In the genomic region with DNA sequence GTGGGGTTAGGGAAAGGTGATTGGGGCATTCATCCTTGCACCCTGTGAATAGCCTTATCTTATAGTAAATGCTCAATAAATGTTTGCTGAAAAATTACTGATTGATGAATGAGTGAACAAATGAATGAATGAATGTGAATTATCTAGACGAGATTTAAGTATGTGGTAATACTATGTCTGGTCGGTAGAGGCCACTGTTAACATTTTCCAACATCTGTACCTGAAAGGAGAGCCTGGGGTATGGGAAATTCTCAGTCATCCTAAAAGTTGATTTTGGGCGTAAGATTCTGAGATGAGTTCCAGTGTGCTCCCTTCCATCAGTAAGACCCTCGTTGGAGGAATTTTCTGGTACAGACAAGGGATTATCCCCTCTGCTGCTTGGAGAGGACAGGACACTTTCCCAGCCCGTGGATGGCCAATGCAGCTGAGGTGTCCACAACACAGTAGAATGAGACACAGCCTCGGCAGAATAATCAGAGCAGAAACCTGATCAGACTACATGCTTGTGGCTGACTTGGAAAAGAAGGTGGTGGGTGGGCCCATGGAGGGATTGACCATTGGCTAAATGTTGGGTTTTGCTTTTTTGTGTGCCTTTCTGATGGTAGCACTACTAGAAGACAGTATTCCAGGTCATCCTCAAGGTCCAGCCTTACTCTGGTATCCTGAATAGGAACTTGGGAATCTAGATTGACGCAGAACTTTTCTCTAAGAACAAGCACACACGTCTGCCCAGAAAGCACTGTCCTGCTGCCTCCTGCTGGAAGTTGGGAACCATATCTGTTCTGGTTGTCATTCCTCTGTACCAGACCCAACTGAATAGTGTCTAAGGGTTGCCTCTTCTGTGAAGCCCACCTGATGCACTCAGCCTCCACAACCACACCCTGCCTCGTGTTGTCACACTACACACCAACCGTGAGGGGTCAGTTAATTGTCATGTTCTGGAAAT, we compare ENCODE assay signal across 8 cellular contexts.
DNase-seq lines count a peak whose midpoint lies in the region; ATAC-seq and TF ChIP-seq lines count a peak whose summit lies in the region.

No MANE protein-coding gene starts in this region.

- no peak overlapping the region for H4K8ac ChIP-seq in H9 (replicated peaks; ENCODE audit: insufficient read length, low read depth, low read length)

- H3K27me3 Mint-ChIP-seq in CD14-positive monocyte (ENCODE audit: low read depth in 3 of 3), result peaks cover 4 to 5% (median 4%) of the 10 kb centered on the region in 3 donors
- peaks cover 13% of the 10 kb centered on the region for H3K27me3 Mint-ChIP-seq in H9 (ENCODE audit: low read depth)
- H3K27me3 Mint-ChIP-seq in neural progenitor cell (ENCODE audit: insufficient read depth, low read depth), result peaks cover 3% of the 10 kb centered on the region

- no peak overlapping the region for H3K27ac ChIP-seq in H9 (ENCODE audit: insufficient read length, low read depth, low read length)
- H3K27ac ChIP-seq in neural progenitor cell, result no peak overlapping the region

- intact Hi-C loops in CD14-positive monocyte (cut with micrococcal nuclease), result no loop called here

- H2BK20ac ChIP-seq in H9 (ENCODE audit: low read depth, low read length, poor library complexity, severe bottlenecking), result no peak overlapping the region

- H3K23me2 ChIP-seq in H9 (ENCODE audit: insufficient read length, low read depth, low read length, poor library complexity, severe bottlenecking), result no peaks in the 10 kb centered on the region

- no peak overlapping the region for H3T11ph ChIP-seq in H9 (ENCODE audit: low read length)

- H3K9me3 ChIP-seq in H9 (ENCODE audit: control insufficient read depth, low read depth, low read length) (no peaks in the 10 kb centered on the region), neural progenitor cell (ENCODE audit: low read depth) (no peaks in the 10 kb centered on the region)

- H3K36me3 Mint-ChIP-seq in CD14-positive monocyte (no peaks in the 10 kb centered on the region), H9 (ENCODE audit: insufficient read depth in 1 of 3, low read depth in 3 of 3) (no peaks in the 10 kb centered on the region), neural progenitor cell (no peaks in the 10 kb centered on the region)

- H3F3A ChIP-seq in neural progenitor cell (ENCODE audit: low read depth), result no peaks in the 10 kb centered on the region

- H3K56ac ChIP-seq in H9 (ENCODE audit: insufficient read length, low read depth, low read length), result no peak overlapping the region

- H3K4me1 ChIP-seq in H9 (ENCODE audit: insufficient read depth, low read length) (no peaks in the 10 kb centered on the region), neural progenitor cell (no peaks in the 10 kb centered on the region)

- H4K20me1 ChIP-seq in H9 (ENCODE audit: control insufficient read depth, insufficient read depth, insufficient read length), result no peaks in the 10 kb centered on the region
- no peaks in the 10 kb centered on the region for H4K20me1 ChIP-seq in neural progenitor cell (ENCODE audit: low read depth)

- no peak for ATAC-seq in HG03378 (IDR thresholded peaks at IDR 0.05; ENCODE audit: unreplicated experiment)

- H3K27me3 ChIP-seq in H9 (ENCODE audit: insufficient read depth, low read length) (no peaks in the 10 kb centered on the region), neural progenitor cell (no peaks in the 10 kb centered on the region)

- H3K79me1 ChIP-seq in H9 (ENCODE audit: insufficient read depth, low read depth, low read length, poor library complexity, severe bottlenecking), result no peaks in the 10 kb centered on the region

- no peak overlapping the region for H2BK12ac ChIP-seq in H9 (ENCODE audit: insufficient read length, low read depth, low read length)

- H2BK5ac ChIP-seq in H9 (ENCODE audit: insufficient read length, low read length), result no peak overlapping the region

- H3K4ac ChIP-seq in H9 (ENCODE audit: low read depth, low read length), result no peak overlapping the region

- no peak overlapping the region for H3K23ac ChIP-seq in H9 (ENCODE audit: insufficient read length, low read depth, low read length)

- H2BK120ac ChIP-seq in H9 (ENCODE audit: low read depth, low read length, poor library complexity, severe bottlenecking), result no peak overlapping the region

- no peak overlapping the region for H3K18ac ChIP-seq in H9 (ENCODE audit: insufficient read length, low read depth, low read length)

- no peak overlapping the region for H2BK15ac ChIP-seq in H9 (ENCODE audit: low read depth, low read length)

- TF ChIP-seq CTCF in CD14-positive monocyte (IDR thresholded peaks at IDR 0.05) (peak; percentile 64), H9 (conservative IDR thresholded peaks at IDR 0.05) (peak; percentile 70), epithelial cell of esophagus (IDR thresholded peaks at IDR 0.05; ENCODE audit: insufficient read depth, low read depth, low read length, missing control alignments) (peak; percentile 57), neural progenitor cell (IDR thresholded peaks at IDR 0.05) (peak; percentile 72)

- H3K4me3 ChIP-seq in epithelial cell of esophagus (ENCODE audit: low read length) (no peak overlapping the region), neural progenitor cell (no peak overlapping the region)

- no CpG with 5 or more reads among the region's 10 CpGs for WGBS in H9 (ENCODE audit: extremely low coverage, insufficient read length, low lambda C conversion rate)

- H4K5ac ChIP-seq in H9 (ENCODE audit: insufficient read length, low read depth, low read length), result no peak overlapping the region

- H3K36me3 ChIP-seq in neural progenitor cell, result no peaks in the 10 kb centered on the region

- H4K91ac ChIP-seq in H9 (ENCODE audit: insufficient read length, low read depth, low read length), result no peak overlapping the region

- no peaks in the 10 kb centered on the region for H3K9me3 Mint-ChIP-seq in CD14-positive monocyte
- peaks cover 0 to 3% of the 10 kb centered on the region in 2 experiments; a peak in 2 of 5 replicates for H3K9me3 Mint-ChIP-seq in H9
- H3K9me3 Mint-ChIP-seq in neural progenitor cell, result no peaks in the 10 kb centered on the region

- H2AK5ac ChIP-seq in H9 (ENCODE audit: insufficient read length, low read length), result no peak overlapping the region

- no peaks in the 10 kb centered on the region for H3K79me2 ChIP-seq in H9 (ENCODE audit: insufficient read depth, low read length)
- no peaks in the 10 kb centered on the region for H3K79me2 ChIP-seq in neural progenitor cell (ENCODE audit: low read depth)

- H3K9ac ChIP-seq in H9 (ENCODE audit: extremely low read depth, insufficient read length, low read length), result no peak overlapping the region
- H3K9ac ChIP-seq in neural progenitor cell, result no peak overlapping the region

- no peak overlapping the region for H3K14ac ChIP-seq in H9 (ENCODE audit: insufficient read depth, low read length)

- no peak for DNase-seq in CD14-positive monocyte (ENCODE audit: low spot score)
- DNase-seq in H9, result no peak
- peak; percentile 64 for DNase-seq in NCI-H82 (lab: John Stamatoyannopoulos, UW)
- DNase-seq in epithelial cell of esophagus (ENCODE audit: low read depth), result peak; percentile 44
- peak; percentile 48 for DNase-seq in neural progenitor cell (ENCODE audit: low spot score)
- no peak for DNase-seq in epidermal melanocyte (ENCODE audit: insufficient read length, low spot score)
- DNase-seq in COR-L47 (lab: John Stamatoyannopoulos, UW), result no peak

- H2AFZ ChIP-seq in H9 (ENCODE audit: low read length) (no peak overlapping the region), neural progenitor cell (replicated peaks) (no peak overlapping the region)

- no peak overlapping the region for H3K4me2 ChIP-seq in H9 (ENCODE audit: insufficient read depth, insufficient read length, low read length)
- no peak overlapping the region for H3K4me2 ChIP-seq in neural progenitor cell

- H3K4me3 Mint-ChIP-seq in CD14-positive monocyte (no peak overlapping the region), H9 (no peak overlapping the region), neural progenitor cell (no peak overlapping the region)

- H3K27ac Mint-ChIP-seq in CD14-positive monocyte (no peak overlapping the region), H9 (no peak overlapping the region), neural progenitor cell (no peak overlapping the region)

- no peaks in the 10 kb centered on the region for H3K4me1 Mint-ChIP-seq in CD14-positive monocyte
- no peaks in the 10 kb centered on the region for H3K4me1 Mint-ChIP-seq in H9
- peaks cover 3% of the 10 kb centered on the region for H3K4me1 Mint-ChIP-seq in neural progenitor cell

Comparison
In these comparisons a context has a peak if more than half of its experiments do, and no peak if none do; other contexts are left out.
1. DNase-seq: peak in NCI-H82 (single experiment), epithelial cell of esophagus (single experiment) and neural progenitor cell (single experiment); none in CD14-positive monocyte (single experiment), H9 (single experiment), epidermal melanocyte (single experiment) and COR-L47 (single experiment).
2. Peak in every context shown above with its lines, with median percentiles within 50 percentile points of each other: CTCF ChIP-seq.